ENCODE assay signal across 1 cellular context in genomic region chr2:201440182-201440581, GRCh38.
TF ChIP-seq lines count a peak whose summit lies in the region.

No MANE protein-coding gene starts in this region.

TF ChIP-seq in K562, 482 proteins besides CTCF, POLR2A, EP300 and RAD21 (continued from another document and continues in another):
- TF ChIP-seq TSHZ1 (CRISPR knock-in tag; IDR thresholded peaks at IDR 0.05) (no peak), KLF16 (IDR thresholded peaks at IDR 0.05) (peak; percentile 91), VEZF1 (CRISPR knock-in tag; IDR thresholded peaks at IDR 0.05) (no peak; the same call in 1 of the 2 replicates), NCOR1 (IDR thresholded peaks at IDR 0.05) (peak; percentile 96), ZNF184 (CRISPR knock-in tag; IDR thresholded peaks at IDR 0.05) (no peak), CREB1 (IDR thresholded peaks at IDR 0.05) (peak; percentile 39; the same call in 1 of the 2 replicates), CREB1 (CRISPR knock-in tag; IDR thresholded peaks at IDR 0.05) (no peak), RNF2 (IDR thresholded peaks at IDR 0.05) (peak; percentile 75; the same call in 1 of the 2 replicates), ARHGAP35 (IDR thresholded peaks at IDR 0.05; ENCODE audit: partially characterized antibody) (no peak), ZNF347 (CRISPR knock-in tag; IDR thresholded peaks at IDR 0.05; ENCODE audit: low read depth) (no peak), MTA2 (IDR thresholded peaks at IDR 0.05; ENCODE audit: low read depth) (peak; percentile 95), NFATC3 (IDR thresholded peaks at IDR 0.05) (no peak), HNRNPL (IDR thresholded peaks at IDR 0.05; ENCODE audit: low read depth, low read length) (no peak), MBD2 (IDR thresholded peaks at IDR 0.05; ENCODE audit: borderline replicate concordance, low read depth) (peak; percentile 47; the same call in 1 of the 2 replicates), HES1 (IDR thresholded peaks at IDR 0.05; ENCODE audit: low read depth) (0 out of 2 replicates have a peak, but pooled peaks have one; percentile 32), GTF2F1 (IDR thresholded peaks at IDR 0.05; ENCODE audit: low read depth, low read length) (no peak), SOX6 (IDR thresholded peaks at IDR 0.05) (peak; percentile 86), ZNF165 (CRISPR knock-in tag; IDR thresholded peaks at IDR 0.05; ENCODE audit: borderline replicate concordance) (no peak), ZNF444 (CRISPR knock-in tag; IDR thresholded peaks at IDR 0.05) (no peak), TCF3 (CRISPR knock-in tag; IDR thresholded peaks at IDR 0.05) (peak; percentile 94), MEF2D (tag; conservative IDR thresholded peaks at IDR 0.05; ENCODE audit: low read depth) (no peak), L3MBTL2 (IDR thresholded peaks at IDR 0.05) (no peak), TEAD4 (IDR thresholded peaks at IDR 0.05; ENCODE audit: low read length) (peak; percentile 98), TEAD4 (CRISPR knock-in tag; IDR thresholded peaks at IDR 0.05; ENCODE audit: borderline replicate concordance) (no peak), FOXA3 (CRISPR knock-in tag; conservative IDR thresholded peaks at IDR 0.05 in 1 of 2, IDR thresholded peaks at IDR 0.05 in 1 of 2) (no peak), ZNF384 (IDR thresholded peaks at IDR 0.05; ENCODE audit: low read depth, low read length) (0 out of 2 replicates have a peak, but pooled peaks have one; percentile 16), HDAC1 (IDR thresholded peaks at IDR 0.05) (peak in 1 of 2 experiments; percentile 66; a peak in 2 of 4 replicates), YBX1 (IDR thresholded peaks at IDR 0.05) (no peak), NEUROD1 (IDR thresholded peaks at IDR 0.05; ENCODE audit: borderline replicate concordance, low read depth, low read length, partially characterized antibody) (peak; percentile 32), TEAD1 (CRISPR knock-in tag; IDR thresholded peaks at IDR 0.05) (no peak), ZNF224 (CRISPR knock-in tag; IDR thresholded peaks at IDR 0.05) (no peak), FOXM1 (IDR thresholded peaks at IDR 0.05; ENCODE audit: low read depth) (peak; percentile 92), FOXM1 (CRISPR knock-in tag; IDR thresholded peaks at IDR 0.05; ENCODE audit: low read depth) (no peak), MTF1 (CRISPR knock-in tag; IDR thresholded peaks at IDR 0.05; ENCODE audit: borderline replicate concordance) (no peak), RBM17 (IDR thresholded peaks at IDR 0.05; ENCODE audit: borderline replicate concordance, low read depth, low read length) (no peak), ZNF644 (tag; IDR thresholded peaks at IDR 0.05; ENCODE audit: low read depth) (0 out of 2 replicates have a peak, but pooled peaks have one; percentile 33), NFIC (IDR thresholded peaks at IDR 0.05) (peak; percentile 97), ZNF143 (CRISPR knock-in tag; IDR thresholded peaks at IDR 0.05) (no peak), HLTF (IDR thresholded peaks at IDR 0.05) (peak; percentile 75; the same call in 1 of the 2 replicates), USF1 (CRISPR knock-in tag; IDR thresholded peaks at IDR 0.05) (no peak), HDAC3 (IDR thresholded peaks at IDR 0.05; ENCODE audit: borderline replicate concordance, partially characterized antibody) (peak; percentile 55), TGIF2 (CRISPR knock-in tag; IDR thresholded peaks at IDR 0.05) (no peak), CREM (IDR thresholded peaks at IDR 0.05; ENCODE audit: low read depth) (0 out of 2 replicates have a peak, but pooled peaks have one; percentile 33), CCNT2 (IDR thresholded peaks at IDR 0.05; ENCODE audit: borderline replicate concordance, extremely low read depth, insufficient read length, low read depth, low read length) (peak; percentile 57), HMBOX1 (IDR thresholded peaks at IDR 0.05) (peak; percentile 78), KHSRP (IDR thresholded peaks at IDR 0.05) (peak; percentile 58; the same call in 1 of the 2 replicates), NRF1 (conservative IDR thresholded peaks at IDR 0.05 in 1 of 2, IDR thresholded peaks at IDR 0.05 in 1 of 2) (no peak), TAL1 (IDR thresholded peaks at IDR 0.05) (peak; percentile 97), RBBP5 (IDR thresholded peaks at IDR 0.05; ENCODE audit: borderline replicate concordance, insufficient read depth, low read length, poor library complexity, severe bottlenecking) (no peak), SMARCA4 (IDR thresholded peaks at IDR 0.05) (peak; percentile 96), CTBP1 (IDR thresholded peaks at IDR 0.05; ENCODE audit: borderline replicate concordance) (peak; percentile 52; the same call in 1 of the 2 replicates)
- TF ChIP-seq, protein P1, sequence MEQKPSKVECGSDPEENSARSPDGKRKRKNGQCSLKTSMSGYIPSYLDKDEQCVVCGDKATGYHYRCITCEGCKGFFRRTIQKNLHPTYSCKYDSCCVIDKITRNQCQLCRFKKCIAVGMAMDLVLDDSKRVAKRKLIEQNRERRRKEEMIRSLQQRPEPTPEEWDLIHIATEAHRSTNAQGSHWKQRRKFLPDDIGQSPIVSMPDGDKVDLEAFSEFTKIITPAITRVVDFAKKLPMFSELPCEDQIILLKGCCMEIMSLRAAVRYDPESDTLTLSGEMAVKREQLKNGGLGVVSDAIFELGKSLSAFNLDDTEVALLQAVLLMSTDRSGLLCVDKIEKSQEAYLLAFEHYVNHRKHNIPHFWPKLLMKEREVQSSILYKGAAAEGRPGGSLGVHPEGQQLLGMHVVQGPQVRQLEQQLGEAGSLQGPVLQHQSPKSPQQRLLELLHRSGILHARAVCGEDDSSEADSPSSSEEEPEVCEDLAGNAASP (IDR thresholded peaks at IDR 0.05), result no peak
- TF ChIP-seq, protein P2, sequence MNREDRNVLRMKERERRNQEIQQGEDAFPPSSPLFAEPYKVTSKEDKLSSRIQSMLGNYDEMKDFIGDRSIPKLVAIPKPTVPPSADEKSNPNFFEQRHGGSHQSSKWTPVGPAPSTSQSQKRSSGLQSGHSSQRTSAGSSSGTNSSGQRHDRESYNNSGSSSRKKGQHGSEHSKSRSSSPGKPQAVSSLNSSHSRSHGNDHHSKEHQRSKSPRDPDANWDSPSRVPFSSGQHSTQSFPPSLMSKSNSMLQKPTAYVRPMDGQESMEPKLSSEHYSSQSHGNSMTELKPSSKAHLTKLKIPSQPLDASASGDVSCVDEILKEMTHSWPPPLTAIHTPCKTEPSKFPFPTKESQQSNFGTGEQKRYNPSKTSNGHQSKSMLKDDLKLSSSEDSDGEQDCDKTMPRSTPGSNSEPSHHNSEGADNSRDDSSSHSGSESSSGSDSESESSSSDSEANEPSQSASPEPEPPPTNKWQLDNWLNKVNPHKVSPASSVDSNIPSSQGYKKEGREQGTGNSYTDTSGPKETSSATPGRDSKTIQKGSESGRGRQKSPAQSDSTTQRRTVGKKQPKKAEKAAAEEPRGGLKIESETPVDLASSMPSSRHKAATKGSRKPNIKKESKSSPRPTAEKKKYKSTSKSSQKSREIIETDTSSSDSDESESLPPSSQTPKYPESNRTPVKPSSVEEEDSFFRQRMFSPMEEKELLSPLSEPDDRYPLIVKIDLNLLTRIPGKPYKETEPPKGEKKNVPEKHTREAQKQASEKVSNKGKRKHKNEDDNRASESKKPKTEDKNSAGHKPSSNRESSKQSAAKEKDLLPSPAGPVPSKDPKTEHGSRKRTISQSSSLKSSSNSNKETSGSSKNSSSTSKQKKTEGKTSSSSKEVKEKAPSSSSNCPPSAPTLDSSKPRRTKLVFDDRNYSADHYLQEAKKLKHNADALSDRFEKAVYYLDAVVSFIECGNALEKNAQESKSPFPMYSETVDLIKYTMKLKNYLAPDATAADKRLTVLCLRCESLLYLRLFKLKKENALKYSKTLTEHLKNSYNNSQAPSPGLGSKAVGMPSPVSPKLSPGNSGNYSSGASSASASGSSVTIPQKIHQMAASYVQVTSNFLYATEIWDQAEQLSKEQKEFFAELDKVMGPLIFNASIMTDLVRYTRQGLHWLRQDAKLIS (CRISPR knock-in tag; IDR thresholded peaks at IDR 0.05), result no peak
- TF ChIP-seq, protein P3, sequence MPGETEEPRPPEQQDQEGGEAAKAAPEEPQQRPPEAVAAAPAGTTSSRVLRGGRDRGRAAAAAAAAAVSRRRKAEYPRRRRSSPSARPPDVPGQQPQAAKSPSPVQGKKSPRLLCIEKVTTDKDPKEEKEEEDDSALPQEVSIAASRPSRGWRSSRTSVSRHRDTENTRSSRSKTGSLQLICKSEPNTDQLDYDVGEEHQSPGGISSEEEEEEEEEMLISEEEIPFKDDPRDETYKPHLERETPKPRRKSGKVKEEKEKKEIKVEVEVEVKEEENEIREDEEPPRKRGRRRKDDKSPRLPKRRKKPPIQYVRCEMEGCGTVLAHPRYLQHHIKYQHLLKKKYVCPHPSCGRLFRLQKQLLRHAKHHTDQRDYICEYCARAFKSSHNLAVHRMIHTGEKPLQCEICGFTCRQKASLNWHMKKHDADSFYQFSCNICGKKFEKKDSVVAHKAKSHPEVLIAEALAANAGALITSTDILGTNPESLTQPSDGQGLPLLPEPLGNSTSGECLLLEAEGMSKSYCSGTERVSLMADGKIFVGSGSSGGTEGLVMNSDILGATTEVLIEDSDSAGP (CRISPR knock-in tag; IDR thresholded peaks at IDR 0.05), result no peak
- TF ChIP-seq, protein P4, sequence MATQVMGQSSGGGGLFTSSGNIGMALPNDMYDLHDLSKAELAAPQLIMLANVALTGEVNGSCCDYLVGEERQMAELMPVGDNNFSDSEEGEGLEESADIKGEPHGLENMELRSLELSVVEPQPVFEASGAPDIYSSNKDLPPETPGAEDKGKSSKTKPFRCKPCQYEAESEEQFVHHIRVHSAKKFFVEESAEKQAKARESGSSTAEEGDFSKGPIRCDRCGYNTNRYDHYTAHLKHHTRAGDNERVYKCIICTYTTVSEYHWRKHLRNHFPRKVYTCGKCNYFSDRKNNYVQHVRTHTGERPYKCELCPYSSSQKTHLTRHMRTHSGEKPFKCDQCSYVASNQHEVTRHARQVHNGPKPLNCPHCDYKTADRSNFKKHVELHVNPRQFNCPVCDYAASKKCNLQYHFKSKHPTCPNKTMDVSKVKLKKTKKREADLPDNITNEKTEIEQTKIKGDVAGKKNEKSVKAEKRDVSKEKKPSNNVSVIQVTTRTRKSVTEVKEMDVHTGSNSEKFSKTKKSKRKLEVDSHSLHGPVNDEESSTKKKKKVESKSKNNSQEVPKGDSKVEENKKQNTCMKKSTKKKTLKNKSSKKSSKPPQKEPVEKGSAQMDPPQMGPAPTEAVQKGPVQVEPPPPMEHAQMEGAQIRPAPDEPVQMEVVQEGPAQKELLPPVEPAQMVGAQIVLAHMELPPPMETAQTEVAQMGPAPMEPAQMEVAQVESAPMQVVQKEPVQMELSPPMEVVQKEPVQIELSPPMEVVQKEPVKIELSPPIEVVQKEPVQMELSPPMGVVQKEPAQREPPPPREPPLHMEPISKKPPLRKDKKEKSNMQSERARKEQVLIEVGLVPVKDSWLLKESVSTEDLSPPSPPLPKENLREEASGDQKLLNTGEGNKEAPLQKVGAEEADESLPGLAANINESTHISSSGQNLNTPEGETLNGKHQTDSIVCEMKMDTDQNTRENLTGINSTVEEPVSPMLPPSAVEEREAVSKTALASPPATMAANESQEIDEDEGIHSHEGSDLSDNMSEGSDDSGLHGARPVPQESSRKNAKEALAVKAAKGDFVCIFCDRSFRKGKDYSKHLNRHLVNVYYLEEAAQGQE (CRISPR knock-in tag; IDR thresholded peaks at IDR 0.05; ENCODE audit: low read depth), result no peak
